10 cellular contexts compared by ENCODE assay signal in genomic region chr2:19355416-19355821, GRCh38.
A peak's percentile ranks its signal among the peaks of the same experiment; 100 is the strongest.
DNase-seq lines count a peak whose midpoint lies in the region; TF ChIP-seq lines count a peak whose summit lies in the region.
"Had no signal": no experiment of that assay in that cellular context is flagged by ENCODE, and none has a peak within 500 bp of the region (broad histone marks: within the 10 kb centered on the region; RNA-seq: fewer than 3 reads in every experiment).

No MANE protein-coding gene starts in this region.

- no peak overlapping the region for H3K9ac ChIP-seq in iPS-15b (ENCODE audit: low read depth, low read length)
- H3K9ac ChIP-seq in subcutaneous abdominal adipose tissue (ENCODE audit: low read length in 5 of 5), result no peak overlapping the region

- CTCF ChIA-PET in RWPE1 (lab: Yijun Ruan, JAX), result no interaction called here

- H3K27ac ChIP-seq in RWPE1, result peak overlapping the region; percentile 24
- H3K27ac ChIP-seq in subcutaneous abdominal adipose tissue (ENCODE audit: low read depth, low read length), result no peak overlapping the region
- H3K27ac ChIP-seq: cardiac muscle cell had no signal

- H3K4me3 ChIP-seq in iPS-15b (ENCODE audit: low read depth, low read length) (peak overlapping the region; percentile 52), subcutaneous abdominal adipose tissue (ENCODE audit: low read depth in 1 of 5, low read length in 5 of 5) (peak overlapping the region; percentile 25 to 85 (median 77))

- DNase-seq in EL, result peak; percentile 64
- no peak for DNase-seq in RWPE1 (ENCODE audit: low spot score)
- no peak for DNase-seq in NCI-H2171 (lab: John Stamatoyannopoulos, UW)
- no peak for DNase-seq in HCEC 1CT
- DNase-seq in NCI-H2029 treated with DMSO at 0.1 percent for 48 hours (lab: John Stamatoyannopoulos, UW), result no peak
- DNase-seq: erythroblast, Karpas-422 had no signal

- TF ChIP-seq CTCF in RWPE1 (conservative IDR thresholded peaks at IDR 0.05; ENCODE audit: low read depth), result no peak

- POLR2A ChIA-PET in RWPE1 (lab: Yijun Ruan, JAX; ENCODE audit: low non-redundant PET), result no interaction called here

- H3K4me1 ChIP-seq in iPS-15b (ENCODE audit: control insufficient read depth, insufficient read depth, low read length) (peaks cover 7% of the 10 kb centered on the region), subcutaneous abdominal adipose tissue (ENCODE audit: control insufficient read depth in 5 of 5, insufficient read depth in 5 of 5, low read length in 5 of 5) (peaks cover 2 to 61% (median 54%) of the 10 kb centered on the region in 5 donors)

- H3K36me3 ChIP-seq in iPS-15b (ENCODE audit: control insufficient read depth, insufficient read depth, low read length) (no peaks in the 10 kb centered on the region), subcutaneous abdominal adipose tissue (ENCODE audit: control insufficient read depth in 5 of 5, insufficient read depth in 5 of 5, low read length in 5 of 5) (peaks cover 0 to 12% (median 0%) of the 10 kb centered on the region in 5 donors)

- no peaks in the 10 kb centered on the region for H3K9me3 ChIP-seq in iPS-15b (ENCODE audit: control insufficient read depth, insufficient read depth, low read length)
- no peaks in the 10 kb centered on the region for H3K9me3 ChIP-seq in subcutaneous abdominal adipose tissue (ENCODE audit: control insufficient read depth in 5 of 5, low read length in 5 of 5)

- H3K27me3 ChIP-seq in iPS-15b (ENCODE audit: control insufficient read depth, insufficient read depth, low read length) (peaks cover 97% of the 10 kb centered on the region), subcutaneous abdominal adipose tissue (ENCODE audit: control insufficient read depth in 5 of 5, insufficient read depth in 4 of 5, low read length in 5 of 5) (peaks cover 21 to 67% (median 56%) of the 10 kb centered on the region in 5 donors)
